Comparison of ENCODE assay signal across 15 cellular contexts in genomic region chr19:2986951-2987491, GRCh38. TPM values are rescaled to one million over a fixed set of nuclear protein-coding genes. Genes with fewer than 3 reads are reported as not detected.
DNase-seq lines count a peak whose midpoint lies in the region; ATAC-seq and TF ChIP-seq lines count a peak whose summit lies in the region.
"Had no signal": no experiment of that assay in that cellular context is flagged by ENCODE, and none has a peak within 500 bp of the region (broad histone marks: within the 10 kb centered on the region; RNA-seq: fewer than 3 reads in every experiment).

No MANE protein-coding gene starts in this region.

- no peaks in the 10 kb centered on the region for H3K36me3 Mint-ChIP-seq in GM23338 (ENCODE audit: low read depth)
- H3K36me3 Mint-ChIP-seq: activated naive CD4-positive, alpha-beta T cell treated with anti-CD3 and anti-CD28 coated beads, Interleukin-2, amount 50 U/mL, for 24 hours had no signal

- H3K27me3 ChIP-seq in GM23338 (ENCODE audit: insufficient read depth), result no peaks in the 10 kb centered on the region
- H3K27me3 ChIP-seq in SJCRH30, result no peaks in the 10 kb centered on the region

- no peaks in the 10 kb centered on the region for H3K9me2 ChIP-seq in GM23338 (ENCODE audit: insufficient read depth)

- H3K4me3 ChIP-seq in GM23338, result peak overlapping the region; percentile 41; the same call in 1 of the 2 replicates
- H3K4me3 ChIP-seq in SJCRH30, result no peak overlapping the region
- H3K4me3 ChIP-seq: HAP-1, PC-9 had no signal

- ATAC-seq in GM23338 (peak; percentile 60), GM18858 (IDR thresholded peaks at IDR 0.05; ENCODE audit: unreplicated experiment) (no peak), HG03095 (IDR thresholded peaks at IDR 0.05; ENCODE audit: unreplicated experiment) (no peak)

- DNase-seq in AG08396 (ENCODE audit: low spot score) (peak; percentile 8), GM23338 (ENCODE audit: low spot score) (peak; percentile 83), SJCRH30 (peak; percentile 37 to 38), islet precursor cell (peak; percentile 66), DMS53 (lab: John Stamatoyannopoulos, UW) (no peak), NAMALWA (ENCODE audit: low spot score) (no peak)
- DNase-seq: effector memory CD4-positive, alpha-beta T cell; midbrain; NCI-H226; PC-9; posterior cingulate gyrus had no signal

- no peak for TF ChIP-seq CTCF in GM23338 (conservative IDR thresholded peaks at IDR 0.05; ENCODE audit: low read depth in 2 of 2)

- H3K27ac ChIP-seq in GM23338 (ENCODE audit: low read depth), result no peak overlapping the region
- no peak overlapping the region for H3K27ac ChIP-seq in SJCRH30
- H3K27ac ChIP-seq: PC-9 had no signal

- peak overlapping the region; percentile 77 for H3K4me2 ChIP-seq in GM23338
- H3K4me2 ChIP-seq: PC-9 had no signal

- no peaks in the 10 kb centered on the region; the same call in 2 of the 3 replicates for H3K9me3 Mint-ChIP-seq in GM23338
- H3K9me3 Mint-ChIP-seq: activated naive CD4-positive, alpha-beta T cell treated with anti-CD3 and anti-CD28 coated beads, Interleukin-2, amount 50 U/mL, for 24 hours had no signal

- peaks cover 23% of the 10 kb centered on the region for H3K27me3 Mint-ChIP-seq in GM23338 (ENCODE audit: insufficient read depth, low read depth, poor library complexity)

- H3K27ac Mint-ChIP-seq in GM23338, result peak overlapping the region; percentile 65; the same call in 1 of the 2 replicates
- H3K27ac Mint-ChIP-seq: activated naive CD4-positive, alpha-beta T cell treated with anti-CD3 and anti-CD28 coated beads, Interleukin-2, amount 50 U/mL, for 24 hours had no signal

- no peaks in the 10 kb centered on the region for H4K20me1 ChIP-seq in GM23338 (replicated peaks; ENCODE audit: insufficient read depth)

- no peaks in the 10 kb centered on the region for H3K9me3 ChIP-seq in SJCRH30 (replicated peaks)
- H3K9me3 ChIP-seq: HAP-1 had no signal

- H2AFZ ChIP-seq in GM23338, result peak overlapping the region; percentile 96
- H2AFZ ChIP-seq: PC-9 had no signal

- H3K79me2 ChIP-seq in GM23338 (replicated peaks; ENCODE audit: insufficient read depth), result no peaks in the 10 kb centered on the region

- H3K4me1 ChIP-seq in GM23338 (ENCODE audit: insufficient read depth) (peaks cover 31% of the 10 kb centered on the region), SJCRH30 (peaks cover 16% of the 10 kb centered on the region; the same call in 1 of the 2 replicates)

- H3K4me3 Mint-ChIP-seq in GM23338, result peak overlapping the region; percentile 57
- H3K4me3 Mint-ChIP-seq: activated naive CD4-positive, alpha-beta T cell treated with anti-CD3 and anti-CD28 coated beads, Interleukin-2, amount 50 U/mL, for 24 hours had no signal

- no peaks in the 10 kb centered on the region for H3K36me3 ChIP-seq in GM23338 (ENCODE audit: insufficient read depth)
- H3K36me3 ChIP-seq in SJCRH30, result no peaks in the 10 kb centered on the region
- H3K36me3 ChIP-seq: HAP-1 had no signal

- peaks cover 24% of the 10 kb centered on the region for H3K4me1 Mint-ChIP-seq in GM23338
- H3K4me1 Mint-ChIP-seq: activated naive CD4-positive, alpha-beta T cell treated with anti-CD3 and anti-CD28 coated beads, Interleukin-2, amount 50 U/mL, for 24 hours had no signal

- peaks cover 23% of the 10 kb centered on the region for H3F3A ChIP-seq in GM23338 (replicated peaks; ENCODE audit: low read depth)

TF ChIP-seq in GM23338, 12 proteins besides CTCF, POLR2A, EP300 and RAD21 (continues in another document):
- TF ChIP-seq ZNF462 (CRISPR knock-in tag; IDR thresholded peaks at IDR 0.05) (no peak), ZNF114 (CRISPR knock-in tag; IDR thresholded peaks at IDR 0.05) (no peak), STAT1 (IDR thresholded peaks at IDR 0.05; ENCODE audit: unreplicated experiment) (no peak), JUNB (IDR thresholded peaks at IDR 0.05; ENCODE audit: unreplicated experiment) (no peak), POLR2AphosphoS5 (IDR thresholded peaks at IDR 0.05; ENCODE audit: low read depth) (no peak), EZH2 (IDR thresholded peaks at IDR 0.05; ENCODE audit: low read depth, unreplicated experiment) (no peak), EZH2phosphoT487 (IDR thresholded peaks at IDR 0.05; ENCODE audit: unreplicated experiment) (no peak), ETS1 (IDR thresholded peaks at IDR 0.05) (no peak)

RNA-seq across cellular contexts. Expression of gene TLE6, which starts 9.7 kb away (rescaled TPM):
- 0.70 and 2.4 TPM in 2 replicates for total RNA-seq in GM23338 (2014; rRNA removed; shearing (Covaris generic))
- 1.3 and 2.4 TPM in 2 replicates for polyA plus RNA-seq in GM23338 (2016; fragmentation: Nextera tagmentation; extraction: Ambion mirVana)
- 2.6 TPM in 2 replicates for total RNA-seq in SJCRH30 (2014; rRNA removed; shearing (Covaris generic))

RNA-seq across cellular contexts. Expression of gene TLE2, which starts 42.1 kb away (rescaled TPM):
- 21.3 and 22.8 TPM in 2 replicates for total RNA-seq in GM23338 (2014; rRNA removed; shearing (Covaris generic))
- polyA plus RNA-seq in GM23338 (2016; fragmentation: Nextera tagmentation; extraction: Ambion mirVana), result 5.2 and 5.6 TPM in 2 replicates
- 3.7 and 4.7 TPM in 2 replicates for total RNA-seq in SJCRH30 (2014; rRNA removed; shearing (Covaris generic))

RNA-seq across cellular contexts. Expression of gene ZNF77, which starts 42.2 kb away (rescaled TPM):
- total RNA-seq in GM23338 (2014; rRNA removed; shearing (Covaris generic)), result 4.1 and 4.5 TPM in 2 replicates
- 3.3 and 3.7 TPM in 2 replicates for polyA plus RNA-seq in GM23338 (2016; fragmentation: Nextera tagmentation; extraction: Ambion mirVana)
- 14.1 and 17.3 TPM in 2 replicates for total RNA-seq in SJCRH30 (2014; rRNA removed; shearing (Covaris generic))

Comparison
In these comparisons a context has a peak if more than half of its experiments do, and no peak if none do; other contexts are left out.
1. DNase-seq: peak in AG08396 (single experiment), GM23338 (single experiment), SJCRH30 (2 of 2) and islet precursor cell (single experiment); none in DMS53 (single experiment) and NAMALWA (single experiment).